ENCODE assay signal across 2 cellular contexts in the genomic region with DNA sequence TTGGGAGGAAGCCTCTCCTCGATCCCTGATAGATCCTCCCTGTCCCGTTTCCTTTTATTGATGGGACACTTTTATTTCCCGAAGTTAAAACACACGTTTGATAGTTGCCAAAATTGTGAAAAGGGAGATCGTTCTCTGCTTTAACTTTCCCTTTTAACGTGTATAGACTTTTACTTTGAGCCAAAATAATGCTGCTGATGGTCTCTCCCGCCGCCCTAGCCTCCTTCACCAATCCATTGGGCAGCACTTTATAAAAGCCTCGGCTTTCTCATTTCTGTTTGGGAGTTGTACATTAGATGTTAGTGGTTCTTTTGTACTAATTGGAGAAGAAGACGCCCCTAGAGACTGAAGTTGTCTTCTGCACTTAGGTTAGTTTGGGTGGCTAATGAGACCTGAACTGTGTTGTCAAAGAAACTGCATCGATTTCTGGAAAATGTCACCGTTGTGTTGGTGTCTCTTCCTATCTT.
TF ChIP-seq lines count a peak whose summit lies in the region.

No MANE protein-coding gene starts in this region.

TF ChIP-seq in HCT116, 20 proteins besides CTCF, POLR2A, EP300 and RAD21 (continued from another document):
- TF ChIP-seq, protein P1, sequence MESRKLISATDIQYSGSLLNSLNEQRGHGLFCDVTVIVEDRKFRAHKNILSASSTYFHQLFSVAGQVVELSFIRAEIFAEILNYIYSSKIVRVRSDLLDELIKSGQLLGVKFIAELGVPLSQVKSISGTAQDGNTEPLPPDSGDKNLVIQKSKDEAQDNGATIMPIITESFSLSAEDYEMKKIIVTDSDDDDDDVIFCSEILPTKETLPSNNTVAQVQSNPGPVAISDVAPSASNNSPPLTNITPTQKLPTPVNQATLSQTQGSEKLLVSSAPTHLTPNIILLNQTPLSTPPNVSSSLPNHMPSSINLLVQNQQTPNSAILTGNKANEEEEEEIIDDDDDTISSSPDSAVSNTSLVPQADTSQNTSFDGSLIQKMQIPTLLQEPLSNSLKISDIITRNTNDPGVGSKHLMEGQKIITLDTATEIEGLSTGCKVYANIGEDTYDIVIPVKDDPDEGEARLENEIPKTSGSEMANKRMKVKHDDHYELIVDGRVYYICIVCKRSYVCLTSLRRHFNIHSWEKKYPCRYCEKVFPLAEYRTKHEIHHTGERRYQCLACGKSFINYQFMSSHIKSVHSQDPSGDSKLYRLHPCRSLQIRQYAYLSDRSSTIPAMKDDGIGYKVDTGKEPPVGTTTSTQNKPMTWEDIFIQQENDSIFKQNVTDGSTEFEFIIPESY (IDR thresholded peaks at IDR 0.05; ENCODE audit: extremely low read depth, insufficient replicate concordance, low read length), result no peak
- no peak for TF ChIP-seq SIN3A (IDR thresholded peaks at IDR 0.05; ENCODE audit: low read depth)
- TF ChIP-seq ZFX (IDR thresholded peaks at IDR 0.05), result no peak
- no peak for TF ChIP-seq SP1 (IDR thresholded peaks at IDR 0.05; ENCODE audit: low read depth)
- no peak for TF ChIP-seq EZH2phosphoT487 (IDR thresholded peaks at IDR 0.05; ENCODE audit: borderline replicate concordance)

TF ChIP-seq in WTC11, 78 proteins besides CTCF, POLR2A, EP300 and RAD21:
- TF ChIP-seq AFF4 (CRISPR knock-in tag; IDR thresholded peaks at IDR 0.05; ENCODE audit: borderline replicate concordance) (no peak), EMX1 (CRISPR knock-in tag; IDR thresholded peaks at IDR 0.05) (no peak), JAZF1 (CRISPR knock-in tag; IDR thresholded peaks at IDR 0.05) (no peak), FOXK1 (CRISPR knock-in tag; IDR thresholded peaks at IDR 0.05) (no peak), ZNF425 (CRISPR knock-in tag; conservative IDR thresholded peaks at IDR 0.05) (no peak), ZNF219 (CRISPR knock-in tag; IDR thresholded peaks at IDR 0.05; ENCODE audit: borderline replicate concordance) (no peak), E2F4 (CRISPR knock-in tag; IDR thresholded peaks at IDR 0.05; ENCODE audit: borderline replicate concordance, low read depth) (no peak), TCF7 (CRISPR knock-in tag; IDR thresholded peaks at IDR 0.05; ENCODE audit: low read depth) (no peak), TEAD4 (CRISPR knock-in tag; IDR thresholded peaks at IDR 0.05) (no peak), NR2C2 (CRISPR knock-in tag; IDR thresholded peaks at IDR 0.05) (no peak), ZNF532 (CRISPR knock-in tag; IDR thresholded peaks at IDR 0.05; ENCODE audit: borderline replicate concordance) (no peak), STAT6 (CRISPR knock-in tag; conservative IDR thresholded peaks at IDR 0.05; ENCODE audit: low read depth) (no peak)
- TF ChIP-seq, protein P2, sequence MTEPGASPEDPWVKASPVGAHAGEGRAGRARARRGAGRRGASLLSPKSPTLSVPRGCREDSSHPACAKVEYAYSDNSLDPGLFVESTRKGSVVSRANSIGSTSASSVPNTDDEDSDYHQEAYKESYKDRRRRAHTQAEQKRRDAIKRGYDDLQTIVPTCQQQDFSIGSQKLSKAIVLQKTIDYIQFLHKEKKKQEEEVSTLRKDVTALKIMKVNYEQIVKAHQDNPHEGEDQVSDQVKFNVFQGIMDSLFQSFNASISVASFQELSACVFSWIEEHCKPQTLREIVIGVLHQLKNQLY (CRISPR knock-in tag; IDR thresholded peaks at IDR 0.05), result no peak
- TF ChIP-seq, protein P3, sequence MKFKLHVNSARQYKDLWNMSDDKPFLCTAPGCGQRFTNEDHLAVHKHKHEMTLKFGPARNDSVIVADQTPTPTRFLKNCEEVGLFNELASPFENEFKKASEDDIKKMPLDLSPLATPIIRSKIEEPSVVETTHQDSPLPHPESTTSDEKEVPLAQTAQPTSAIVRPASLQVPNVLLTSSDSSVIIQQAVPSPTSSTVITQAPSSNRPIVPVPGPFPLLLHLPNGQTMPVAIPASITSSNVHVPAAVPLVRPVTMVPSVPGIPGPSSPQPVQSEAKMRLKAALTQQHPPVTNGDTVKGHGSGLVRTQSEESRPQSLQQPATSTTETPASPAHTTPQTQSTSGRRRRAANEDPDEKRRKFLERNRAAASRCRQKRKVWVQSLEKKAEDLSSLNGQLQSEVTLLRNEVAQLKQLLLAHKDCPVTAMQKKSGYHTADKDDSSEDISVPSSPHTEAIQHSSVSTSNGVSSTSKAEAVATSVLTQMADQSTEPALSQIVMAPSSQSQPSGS (CRISPR knock-in tag; IDR thresholded peaks at IDR 0.05; ENCODE audit: borderline replicate concordance, low read depth), result no peak
- TF ChIP-seq, protein P4, sequence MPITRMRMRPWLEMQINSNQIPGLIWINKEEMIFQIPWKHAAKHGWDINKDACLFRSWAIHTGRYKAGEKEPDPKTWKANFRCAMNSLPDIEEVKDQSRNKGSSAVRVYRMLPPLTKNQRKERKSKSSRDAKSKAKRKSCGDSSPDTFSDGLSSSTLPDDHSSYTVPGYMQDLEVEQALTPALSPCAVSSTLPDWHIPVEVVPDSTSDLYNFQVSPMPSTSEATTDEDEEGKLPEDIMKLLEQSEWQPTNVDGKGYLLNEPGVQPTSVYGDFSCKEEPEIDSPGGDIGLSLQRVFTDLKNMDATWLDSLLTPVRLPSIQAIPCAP (CRISPR knock-in tag; IDR thresholded peaks at IDR 0.05), result no peak
- TF ChIP-seq, protein P5, sequence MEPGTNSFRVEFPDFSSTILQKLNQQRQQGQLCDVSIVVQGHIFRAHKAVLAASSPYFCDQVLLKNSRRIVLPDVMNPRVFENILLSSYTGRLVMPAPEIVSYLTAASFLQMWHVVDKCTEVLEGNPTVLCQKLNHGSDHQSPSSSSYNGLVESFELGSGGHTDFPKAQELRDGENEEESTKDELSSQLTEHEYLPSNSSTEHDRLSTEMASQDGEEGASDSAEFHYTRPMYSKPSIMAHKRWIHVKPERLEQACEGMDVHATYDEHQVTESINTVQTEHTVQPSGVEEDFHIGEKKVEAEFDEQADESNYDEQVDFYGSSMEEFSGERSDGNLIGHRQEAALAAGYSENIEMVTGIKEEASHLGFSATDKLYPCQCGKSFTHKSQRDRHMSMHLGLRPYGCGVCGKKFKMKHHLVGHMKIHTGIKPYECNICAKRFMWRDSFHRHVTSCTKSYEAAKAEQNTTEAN (CRISPR knock-in tag; IDR thresholded peaks at IDR 0.05), result no peak
